1 cellular context compared by ENCODE assay signal in the genomic region with DNA sequence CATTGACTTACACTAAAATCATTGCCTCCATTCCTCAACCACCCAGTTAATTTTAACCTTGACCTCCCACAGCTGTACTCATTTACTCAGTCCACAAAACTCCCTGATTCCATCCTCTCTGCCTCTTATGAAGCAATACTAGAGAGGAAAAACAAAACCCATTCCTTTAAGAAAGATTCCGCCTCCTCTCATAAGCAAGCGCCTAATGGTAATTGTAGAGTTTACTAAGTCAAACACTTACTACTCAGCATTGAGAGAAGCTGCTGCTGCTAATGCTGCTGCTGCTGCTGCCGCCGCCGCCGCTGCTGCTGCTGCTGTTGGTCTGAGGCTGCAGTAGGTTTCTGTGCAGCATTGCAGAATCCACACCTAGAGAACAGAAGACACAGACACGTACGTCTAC.
TF ChIP-seq lines count a peak whose summit lies in the region.

No MANE protein-coding gene starts in this region.

TF ChIP-seq in WTC11, 78 proteins besides CTCF, POLR2A, EP300 and RAD21 (continued from another document):
- TF ChIP-seq, protein P1, sequence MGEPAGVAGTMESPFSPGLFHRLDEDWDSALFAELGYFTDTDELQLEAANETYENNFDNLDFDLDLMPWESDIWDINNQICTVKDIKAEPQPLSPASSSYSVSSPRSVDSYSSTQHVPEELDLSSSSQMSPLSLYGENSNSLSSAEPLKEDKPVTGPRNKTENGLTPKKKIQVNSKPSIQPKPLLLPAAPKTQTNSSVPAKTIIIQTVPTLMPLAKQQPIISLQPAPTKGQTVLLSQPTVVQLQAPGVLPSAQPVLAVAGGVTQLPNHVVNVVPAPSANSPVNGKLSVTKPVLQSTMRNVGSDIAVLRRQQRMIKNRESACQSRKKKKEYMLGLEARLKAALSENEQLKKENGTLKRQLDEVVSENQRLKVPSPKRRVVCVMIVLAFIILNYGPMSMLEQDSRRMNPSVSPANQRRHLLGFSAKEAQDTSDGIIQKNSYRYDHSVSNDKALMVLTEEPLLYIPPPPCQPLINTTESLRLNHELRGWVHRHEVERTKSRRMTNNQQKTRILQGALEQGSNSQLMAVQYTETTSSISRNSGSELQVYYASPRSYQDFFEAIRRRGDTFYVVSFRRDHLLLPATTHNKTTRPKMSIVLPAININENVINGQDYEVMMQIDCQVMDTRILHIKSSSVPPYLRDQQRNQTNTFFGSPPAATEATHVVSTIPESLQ (CRISPR knock-in tag; IDR thresholded peaks at IDR 0.05), result no peak
- TF ChIP-seq TEAD4 (CRISPR knock-in tag; IDR thresholded peaks at IDR 0.05), result no peak
- TF ChIP-seq IRF2 (CRISPR knock-in tag; IDR thresholded peaks at IDR 0.05; ENCODE audit: borderline replicate concordance, low read depth), result no peak
- TF ChIP-seq, protein P2, sequence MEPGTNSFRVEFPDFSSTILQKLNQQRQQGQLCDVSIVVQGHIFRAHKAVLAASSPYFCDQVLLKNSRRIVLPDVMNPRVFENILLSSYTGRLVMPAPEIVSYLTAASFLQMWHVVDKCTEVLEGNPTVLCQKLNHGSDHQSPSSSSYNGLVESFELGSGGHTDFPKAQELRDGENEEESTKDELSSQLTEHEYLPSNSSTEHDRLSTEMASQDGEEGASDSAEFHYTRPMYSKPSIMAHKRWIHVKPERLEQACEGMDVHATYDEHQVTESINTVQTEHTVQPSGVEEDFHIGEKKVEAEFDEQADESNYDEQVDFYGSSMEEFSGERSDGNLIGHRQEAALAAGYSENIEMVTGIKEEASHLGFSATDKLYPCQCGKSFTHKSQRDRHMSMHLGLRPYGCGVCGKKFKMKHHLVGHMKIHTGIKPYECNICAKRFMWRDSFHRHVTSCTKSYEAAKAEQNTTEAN (CRISPR knock-in tag; IDR thresholded peaks at IDR 0.05), result no peak
